Comparison of ENCODE assay signal across 19 cellular contexts in genomic region chr6:18536693-18537092, GRCh38.
DNase-seq lines count a peak whose midpoint lies in the region; ATAC-seq, FAIRE-seq and TF ChIP-seq lines count a peak whose summit lies in the region.
"Had no signal": no experiment of that assay in that cellular context is flagged by ENCODE, and none has a peak within 500 bp of the region (broad histone marks: within the 10 kb centered on the region; RNA-seq: fewer than 3 reads in every experiment).

No MANE protein-coding gene starts in this region.

- H3K4me1 ChIP-seq in GM12878 (ENCODE audit: control insufficient read depth, insufficient read depth, low read length) (no peaks in the 10 kb centered on the region), neuronal stem cell (ENCODE audit: control insufficient read depth in 2 of 2, insufficient read depth in 1 of 2, low read depth in 1 of 2, low read length in 2 of 2) (peaks cover 2 to 15% of the 10 kb centered on the region in 2 donors)
- H3K4me1 ChIP-seq: HAP-1 had no signal

- H3K23ac ChIP-seq in neuronal stem cell (ENCODE audit: low read depth, low read length, poor library complexity) = no peak overlapping the region

- POLR2A ChIA-PET in GM12878 (lab: Charles Lee) = no interaction called here

- CTCF ChIA-PET in GM12878 (lab: Yijun Ruan, JAX) = no interaction called here

- no peak overlapping the region for H3K9ac ChIP-seq in GM12878 (ENCODE audit: control insufficient read depth, insufficient read depth, low read length)
- no peak overlapping the region for H3K9ac ChIP-seq in neuronal stem cell (ENCODE audit: low read depth, low read length, poor library complexity)

- H3K79me2 ChIP-seq in GM12878 (ENCODE audit: control insufficient read depth, insufficient read depth, low read length) = no peaks in the 10 kb centered on the region

- H2BK15ac ChIP-seq in neuronal stem cell (ENCODE audit: low read length) = no peak overlapping the region

- H4K91ac ChIP-seq in neuronal stem cell (ENCODE audit: low read depth, low read length, poor library complexity) = no peak overlapping the region

- no peak for TF ChIP-seq RAD21 in GM12878 (IDR thresholded peaks at IDR 0.05; ENCODE audit: insufficient read depth, low read depth, low read length)

- H3K4me3 ChIP-seq in GM12878 = no peak overlapping the region
- H3K4me3 ChIP-seq in neuronal stem cell (ENCODE audit: low read length in 2 of 2) = no peak overlapping the region
- H3K4me3 ChIP-seq: HAP-1 had no signal

- TF ChIP-seq POLR2A in GM12878 (IDR thresholded peaks at IDR 0.05; ENCODE audit: low read depth, low read length) (no peak), GM12892 (IDR thresholded peaks at IDR 0.05; ENCODE audit: low read depth, low read length) (no peak)

- TF ChIP-seq EP300 in GM12878 (IDR thresholded peaks at IDR 0.05; ENCODE audit: borderline replicate concordance in 1 of 2, control insufficient read depth in 1 of 2, low read depth in 2 of 2, low read length in 2 of 2) = no peak

- H3K79me1 ChIP-seq in neuronal stem cell (ENCODE audit: low read depth, low read length) = no peaks in the 10 kb centered on the region

- H3K27me3 ChIP-seq in GM12878 (replicated peaks in 1 of 2; ENCODE audit: control insufficient read depth in 2 of 2, insufficient read depth in 2 of 2, low read length in 1 of 2) = no peaks in the 10 kb centered on the region; a peak in 1 of 4 replicates
- no peaks in the 10 kb centered on the region for H3K27me3 ChIP-seq in neuronal stem cell (ENCODE audit: control insufficient read depth in 3 of 3, insufficient read depth in 3 of 3, low read depth in 1 of 3, low read length in 3 of 3)

- no peak overlapping the region for H3K4ac ChIP-seq in neuronal stem cell (ENCODE audit: low read length)

- H4K20me1 ChIP-seq in GM12878 (ENCODE audit: control insufficient read depth, insufficient read depth) = no peaks in the 10 kb centered on the region

- no peak overlapping the region for H4K8ac ChIP-seq in neuronal stem cell (ENCODE audit: low read depth, low read length)

- H2AK5ac ChIP-seq in neuronal stem cell (ENCODE audit: low read depth, low read length) = no peak overlapping the region

- BruUV-seq in GM12878 (replicated peaks; lab: Mats Ljungman, UMichigan) = no TSS peak

- no peak for TF ChIP-seq CTCF in GM12878 (IDR thresholded peaks at IDR 0.05 in 2 of 3, conservative IDR thresholded peaks at IDR 0.05 in 1 of 3; ENCODE audit: control insufficient read depth in 2 of 3, extremely low read depth in 1 of 3, insufficient read depth in 1 of 3, low read depth in 3 of 3, low read length in 3 of 3)

- SMC1A ChIA-PET in GM12878 (lab: Charles Lee; ENCODE audit: uncharacterized antibody, unreplicated experiment) = interaction anchor here (0.7 to 0.9 kb wide), 2 partner anchors 13 to 27 kb away, joined by 3 read pairs; no protein-coding TSS in a partner anchor

- DNase-seq in HTR-8/SVneo (ENCODE audit: insufficient read length, low spot score) = no peak
- DNase-seq in NCI-H1417 treated with DMSO at 0.1 percent for 48 hours (lab: John Stamatoyannopoulos, UW) = peak; percentile 33
- no peak for DNase-seq in GM12878 (ENCODE audit: low read depth, low spot score)
- DNase-seq in neuronal stem cell (ENCODE audit: low spot score) = no peak
- no peak for DNase-seq in T1000 (lab: John Stamatoyannopoulos, UW)
- no peak for DNase-seq in HuH-7.5 (ENCODE audit: low spot score)
- no peak for DNase-seq in GM12892 (ENCODE audit: insufficient read length)
- DNase-seq: activated CD8-positive, alpha-beta memory T cell treated with anti-CD3 and anti-CD28 coated beads for 24 hours; activated T-cell treated with anti-CD3 and anti-CD28 coated beads, Interleukin-2, amount 50 U/mL, for 72 hours; aorta; cerebellar nuclear complex; effector CD8-positive, alpha-beta T cell; glutamatergic neuron; left cardiac atrium; NCI-H1048; stimulated activated CD4-positive, alpha-beta T cell treated with anti-CD3 and anti-CD28 coated beads, Interleukin-12 subunit alpha, Interleukin-12 subunit beta, amount 100 ng/mL, for 4 hours; SW 1271 had no signal

- no peak overlapping the region for H2BK5ac ChIP-seq in neuronal stem cell (ENCODE audit: low read length)

- H3K4me2 ChIP-seq in GM12878 (ENCODE audit: control insufficient read depth, insufficient read depth) = no peak overlapping the region
- H3K4me2 ChIP-seq in neuronal stem cell (ENCODE audit: insufficient read depth, low read length, poor library complexity, severe bottlenecking) = no peak overlapping the region

- RAD21 ChIA-PET in GM12878 (lab: Charles Lee; ENCODE audit: unreplicated experiment) = interaction anchor here (0.5 kb wide), 1 partner anchor 55 kb away, joined by 3 read pairs; no protein-coding TSS in a partner anchor

- WGBS in GM12878 (ENCODE audit: insufficient coverage, insufficient replicate concordance, low lambda C conversion rate, missing lambda C conversion rate) = 41% methylated on average over 7 of the region's 7 CpGs
- WGBS in neuronal stem cell (ENCODE audit: extremely low coverage in 2 of 2, insufficient read length in 2 of 2, insufficient replicate concordance in 1 of 2), 2 donors = no CpG with 5 or more reads among the region's 7 CpGs

- no peak overlapping the region for H2BK12ac ChIP-seq in neuronal stem cell (ENCODE audit: low read length)

- no peak overlapping the region for H3K18ac ChIP-seq in neuronal stem cell (ENCODE audit: low read length)

- no peak overlapping the region for H2BK120ac ChIP-seq in neuronal stem cell (ENCODE audit: low read depth, low read length)

- no peak overlapping the region for H3K14ac ChIP-seq in neuronal stem cell (ENCODE audit: low read length)

- H3K36me3 ChIP-seq in GM12878 (ENCODE audit: control insufficient read depth in 2 of 2, insufficient read depth in 2 of 2, low read length in 1 of 2) (no peaks in the 10 kb centered on the region), neuronal stem cell (replicated peaks in 1 of 2; ENCODE audit: control insufficient read depth in 2 of 2, insufficient read depth in 2 of 2, low read length in 2 of 2) (no peaks in the 10 kb centered on the region)
- H3K36me3 ChIP-seq: HAP-1 had no signal

- no peak overlapping the region for H3K27ac ChIP-seq in GM12878 (ENCODE audit: control insufficient read depth, insufficient read depth)
- H3K27ac ChIP-seq in neuronal stem cell (replicated peaks; ENCODE audit: low read length) = no peak overlapping the region

- H3K9me3 ChIP-seq in GM12878 (replicated peaks; ENCODE audit: control insufficient read depth, insufficient read depth, low read length) = no peaks in the 10 kb centered on the region
- H3K9me3 ChIP-seq in neuronal stem cell (replicated peaks in 1 of 2; ENCODE audit: control insufficient read depth in 2 of 2, insufficient read depth in 1 of 2, low read depth in 1 of 2, low read length in 2 of 2) = peaks cover 0 to 9% of the 10 kb centered on the region in 2 donors
- H3K9me3 ChIP-seq: HAP-1 had no signal

- in situ Hi-C loops in GM12878 (cut with MboI) = no loop called here

- intact Hi-C loops in GM12878 (cut with micrococcal nuclease; ENCODE audit: unreplicated experiment) = no loop called here

- H2AFZ ChIP-seq in GM12878 (ENCODE audit: control insufficient read depth, low read depth, low read length) (no peak overlapping the region), neuronal stem cell (ENCODE audit: low read length) (peak overlapping the region; percentile 67)

- peak; percentile 20 for FAIRE-seq in HTR-8/SVneo (lab: Jason Lieb, UNC)
- FAIRE-seq in GM12878 (lab: Jason Lieb, UNC) = no peak
- no peak for FAIRE-seq in GM12892 (lab: Jason Lieb, UNC)

- peak; percentile 21; the same call in 1 of the 3 replicates for ATAC-seq in GM12878
- ATAC-seq: activated CD4-positive, CD25-positive, alpha-beta regulatory T cell treated with anti-CD3 and anti-CD28 coated beads, Interleukin-2, amount 50 U/mL, for 24 hours; left cardiac atrium had no signal

TF ChIP-seq in GM12878, 131 proteins besides CTCF, POLR2A, EP300 and RAD21 (continues in another document):
- no peak for TF ChIP-seq CBX5 (IDR thresholded peaks at IDR 0.05; ENCODE audit: low read depth)
- no peak for TF ChIP-seq BCLAF1 (IDR thresholded peaks at IDR 0.05)
- TF ChIP-seq ATF7 (IDR thresholded peaks at IDR 0.05; ENCODE audit: low read depth) = no peak
- TF ChIP-seq RCOR1 (conservative IDR thresholded peaks at IDR 0.05; ENCODE audit: low read depth, low read length) = no peak
- TF ChIP-seq E2F4 (IDR thresholded peaks at IDR 0.05; ENCODE audit: low read depth, low read length) = no peak
- no peak for TF ChIP-seq TCF7 (IDR thresholded peaks at IDR 0.05; ENCODE audit: borderline replicate concordance)
- no peak for TF ChIP-seq GATAD2B (conservative IDR thresholded peaks at IDR 0.05; ENCODE audit: low read depth)
